15 cellular contexts compared by ENCODE assay signal in genomic region chr3:156762631-156763185, GRCh38.
A peak's percentile ranks its signal among the peaks of the same experiment; 100 is the strongest.
DNase-seq lines count a peak whose midpoint lies in the region; ATAC-seq and FAIRE-seq lines count a peak whose summit lies in the region.
"Had no signal": no experiment of that assay in that cellular context is flagged by ENCODE, and none has a peak within 500 bp of the region (broad histone marks: within the 10 kb centered on the region; RNA-seq: fewer than 3 reads in every experiment).

No MANE protein-coding gene starts in this region.

- no peaks in the 10 kb centered on the region for H3K36me3 ChIP-seq in muscle layer of colon (ENCODE audit: insufficient read depth, low read length)
- H3K36me3 ChIP-seq: ascending aorta had no signal

- H3K4me1 ChIP-seq in muscle layer of colon (ENCODE audit: insufficient read depth, low read length), result peaks cover 22% of the 10 kb centered on the region

- H3K27ac ChIP-seq in muscle layer of colon (ENCODE audit: low read depth, low read length), result peak overlapping the region; percentile 36
- H3K27ac ChIP-seq: ascending aorta had no signal

- no peak overlapping the region for H3K4me3 Mint-ChIP-seq in stimulated activated naive CD8-positive, alpha-beta T cell treated with anti-CD3 and anti-CD28 coated beads, Interleukin-15, amount 100 ng/mL, for 72 hours
- H3K4me3 Mint-ChIP-seq: CD14-positive monocyte, WTC11 had no signal

- H3K27me3 Mint-ChIP-seq in stimulated activated naive CD8-positive, alpha-beta T cell treated with anti-CD3 and anti-CD28 coated beads, Interleukin-15, amount 100 ng/mL, for 72 hours, result no peaks in the 10 kb centered on the region

- no peak overlapping the region for H3K9ac ChIP-seq in muscle layer of colon (ENCODE audit: low read length)

- peak; percentile 89 for FAIRE-seq in endometrium (lab: Jason Lieb, UNC)

- no peak for ATAC-seq in stimulated activated naive CD8-positive, alpha-beta T cell treated with anti-CD3 and anti-CD28 coated beads, Interleukin-15, amount 100 ng/mL, for 72 hours
- ATAC-seq: HCT116, WTC11 had no signal

- DNase-seq in AG08395 (ENCODE audit: low spot score) (peak; percentile 57), LHCN-M2 (ENCODE audit: low read depth) (peak; percentile 97), iPS-NIHi7 (ENCODE audit: extremely low spot score) (no peak), mesenteric fat pad (ENCODE audit: low spot score) (no peak), NCI-H2107 (lab: John Stamatoyannopoulos, UW) (no peak)
- DNase-seq in stimulated activated naive CD8-positive, alpha-beta T cell treated with anti-CD3 and anti-CD28 coated beads, Interleukin-15, amount 100 ng/mL, for 72 hours, result no peak
- DNase-seq: activated T-cell treated with anti-CD3 and anti-CD28 coated beads, Interleukin-2, amount 50 U/mL, for 1 hour; KBM-7; NCI-H2227 treated with DMSO at 0.1 percent for 48 hours had no signal

- H3K9me3 ChIP-seq in muscle layer of colon (ENCODE audit: low read length), result no peaks in the 10 kb centered on the region
- H3K9me3 ChIP-seq: ascending aorta had no signal

- peaks cover 0 to 7% of the 10 kb centered on the region in 2 donors for H3K9me3 Mint-ChIP-seq in stimulated activated naive CD8-positive, alpha-beta T cell treated with anti-CD3 and anti-CD28 coated beads, Interleukin-15, amount 100 ng/mL, for 72 hours
- H3K9me3 Mint-ChIP-seq: CD14-positive monocyte had no signal

- no peak overlapping the region for H3K4me3 ChIP-seq in muscle layer of colon (ENCODE audit: low read depth in 1 of 2, low read length in 2 of 2)
- H3K4me3 ChIP-seq: ascending aorta had no signal

- no peak overlapping the region for H3K27ac Mint-ChIP-seq in stimulated activated naive CD8-positive, alpha-beta T cell treated with anti-CD3 and anti-CD28 coated beads, Interleukin-15, amount 100 ng/mL, for 72 hours
- H3K27ac Mint-ChIP-seq: CD14-positive monocyte, WTC11 had no signal

- H3K27me3 ChIP-seq in muscle layer of colon (ENCODE audit: control insufficient read depth in 1 of 2, insufficient read depth in 2 of 2, low read length in 2 of 2), result no peaks in the 10 kb centered on the region
- H3K27me3 ChIP-seq: ascending aorta had no signal

- H3K4me1 Mint-ChIP-seq in stimulated activated naive CD8-positive, alpha-beta T cell treated with anti-CD3 and anti-CD28 coated beads, Interleukin-15, amount 100 ng/mL, for 72 hours, result peaks cover 7% of the 10 kb centered on the region

Comparison
In these comparisons a context has a peak if more than half of its experiments do, and no peak if none do; other contexts are left out.
1. DNase-seq: peak in AG08395 (single experiment) and LHCN-M2 (single experiment); none in stimulated activated naive CD8-positive, alpha-beta T cell treated with anti-CD3 and anti-CD28 coated beads, Interleukin-15, amount 100 ng/mL, for 72 hours (0 of 2), iPS-NIHi7 (single experiment), mesenteric fat pad (single experiment) and NCI-H2107 (single experiment).